12 cellular contexts compared by ENCODE assay signal in genomic region chr20:57251344-57251743, GRCh38. TPM values are rescaled to one million over a fixed set of nuclear protein-coding genes. Genes with fewer than 3 reads are reported as not detected.
DNase-seq lines count a peak whose midpoint lies in the region; ATAC-seq and TF ChIP-seq lines count a peak whose summit lies in the region.
"Had no signal": no experiment of that assay in that cellular context is flagged by ENCODE, and none has a peak within 500 bp of the region (broad histone marks: within the 10 kb centered on the region; RNA-seq: fewer than 3 reads in every experiment).

No MANE protein-coding gene starts in this region.

- peak overlapping the region; percentile 66 to 95 (median 86) for H3K4me2 ChIP-seq in BLaER1 treated with 17β-estradiol and CSF1 and Interleukin-3, amounts not matched to agents 10 nM and 100 nM
- peak overlapping the region; percentile 97 for H3K4me2 ChIP-seq in SU-DHL-6 (ENCODE audit: low read depth, low read length, poor library complexity, severe bottlenecking)

- H3K4me3 ChIP-seq in BLaER1 treated with 17β-estradiol and CSF1 and Interleukin-3, amounts not matched to agents 10 nM and 100 nM: peak overlapping the region in 7 of 10 experiments; percentile 17 to 48 (median 28); a peak in 7 of 20 replicates
- H3K4me3 ChIP-seq in SU-DHL-6 (ENCODE audit: insufficient read depth, low read length, poor library complexity, severe bottlenecking): peak overlapping the region; percentile 31
- H3K4me3 ChIP-seq in right cardiac atrium (ENCODE audit: low read length): no peak overlapping the region
- no peak overlapping the region for H3K4me3 ChIP-seq in breast epithelium

- peak; percentile 57 for DNase-seq in H4 (ENCODE audit: low spot score)
- peak in 1 of 3 donors; percentile 59 for DNase-seq in right cardiac atrium
- no peak for DNase-seq in DMS 273 treated with DMSO at 0.1 percent for 48 hours (lab: John Stamatoyannopoulos, UW)
- no peak for DNase-seq in breast epithelium (ENCODE audit: low spot score in 2 of 2)
- DNase-seq: anterior cingulate cortex, foreskin keratinocyte, GF-D8 had no signal

- no peak overlapping the region for H2AFZ ChIP-seq in SU-DHL-6 (ENCODE audit: low read depth, low read length, severe bottlenecking)

- intact Hi-C loops in right cardiac atrium (cut with DNase I) (no loop called here), breast epithelium (cut with DNase I; ENCODE audit: low total_unique reads) (no loop called here)

- peak overlapping the region in 8 of 11 experiments; percentile 15 to 78 (median 57); a peak in 13 of 22 replicates for H3K27ac ChIP-seq in BLaER1 treated with 17β-estradiol and CSF1 and Interleukin-3, amounts not matched to agents 10 nM and 100 nM
- H3K27ac ChIP-seq in SU-DHL-6 (ENCODE audit: low read depth, low read length) (peak overlapping the region; percentile 75), right cardiac atrium (ENCODE audit: low read length) (peak overlapping the region; percentile 67), breast epithelium (no peak overlapping the region)
- H3K27ac ChIP-seq: foreskin keratinocyte had no signal

- H3K9me3 ChIP-seq in BLaER1 treated with 17β-estradiol and CSF1 and Interleukin-3, amounts not matched to agents 10 nM and 100 nM (replicated peaks in 1 of 11): 0 out of 22 replicates have a peak, but pooled peaks cover 0 to 4% (median 0%) of the 10 kb centered on the region in 11 experiments
- no peaks in the 10 kb centered on the region for H3K9me3 ChIP-seq in SU-DHL-6 (ENCODE audit: insufficient read depth, low read length)
- no peaks in the 10 kb centered on the region for H3K9me3 ChIP-seq in right cardiac atrium (ENCODE audit: control insufficient read depth, low read length)
- H3K9me3 ChIP-seq in breast epithelium: no peaks in the 10 kb centered on the region

- TF ChIP-seq POLR2A in breast epithelium (IDR thresholded peaks at IDR 0.05): no peak

- TF ChIP-seq CTCF in SU-DHL-6 (IDR thresholded peaks at IDR 0.05; ENCODE audit: insufficient read depth, low read length, poor library complexity, severe bottlenecking): no peak
- no peak for TF ChIP-seq CTCF in breast epithelium (IDR thresholded peaks at IDR 0.05)

- H3K36me3 ChIP-seq in BLaER1 treated with 17β-estradiol and CSF1 and Interleukin-3, amounts not matched to agents 10 nM and 100 nM: no peaks in the 10 kb centered on the region
- H3K36me3 ChIP-seq in SU-DHL-6 (ENCODE audit: low read length) (peaks cover 6% of the 10 kb centered on the region; the same call in 1 of the 2 replicates), breast epithelium (no peaks in the 10 kb centered on the region)

- ATAC-seq in right cardiac atrium (peak; percentile 54 to 81), HG02973 (IDR thresholded peaks at IDR 0.05; ENCODE audit: unreplicated experiment) (no peak), HG02938 (IDR thresholded peaks at IDR 0.05; ENCODE audit: unreplicated experiment) (no peak)
- ATAC-seq: foreskin keratinocyte had no signal

- WGBS in right cardiac atrium: 29% methylated on average over 7 of the region's 7 CpGs

- no peaks in the 10 kb centered on the region for H3K9me2 ChIP-seq in SU-DHL-6 (replicated peaks; ENCODE audit: insufficient read depth, low read length)

- no peaks in the 10 kb centered on the region for H4K20me1 ChIP-seq in BLaER1 treated with 17β-estradiol and CSF1 and Interleukin-3, amounts not matched to agents 10 nM and 100 nM
- 0 out of 2 replicates have a peak, but pooled peaks cover 5% of the 10 kb centered on the region for H4K20me1 ChIP-seq in SU-DHL-6 (ENCODE audit: low read depth, low read length)

- peak overlapping the region in 7 of 11 experiments; percentile 7 to 72 (median 38); a peak in 9 of 22 replicates for H3K9ac ChIP-seq in BLaER1 treated with 17β-estradiol and CSF1 and Interleukin-3, amounts not matched to agents 10 nM and 100 nM
- H3K9ac ChIP-seq in SU-DHL-6 (ENCODE audit: low read length): peak overlapping the region; percentile 45

- H3F3A ChIP-seq in SU-DHL-6 (ENCODE audit: insufficient read depth): peaks cover 44% of the 10 kb centered on the region; the same call in 1 of the 2 replicates

- H3K4me1 ChIP-seq in BLaER1 treated with 17β-estradiol and CSF1 and Interleukin-3, amounts not matched to agents 10 nM and 100 nM: peaks cover 28 to 64% (median 53%) of the 10 kb centered on the region in 10 experiments
- H3K4me1 ChIP-seq in right cardiac atrium (ENCODE audit: control insufficient read depth, insufficient read depth, low read length) (peaks cover 8% of the 10 kb centered on the region), breast epithelium (no peaks in the 10 kb centered on the region)
- H3K4me1 ChIP-seq: foreskin keratinocyte had no signal

- peaks cover 99% of the 10 kb centered on the region for H3K79me2 ChIP-seq in SU-DHL-6 (ENCODE audit: insufficient read depth, low read length)

- H3K27me3 ChIP-seq in BLaER1 treated with 17β-estradiol and CSF1 and Interleukin-3, amounts not matched to agents 10 nM and 100 nM: peaks cover 0 to 10% (median 0%) of the 10 kb centered on the region in 11 experiments; a peak in 2 of 22 replicates
- H3K27me3 ChIP-seq in SU-DHL-6 (ENCODE audit: low read length): no peaks in the 10 kb centered on the region
- no peaks in the 10 kb centered on the region for H3K27me3 ChIP-seq in right cardiac atrium (ENCODE audit: control insufficient read depth, insufficient read depth)
- peaks cover 0 to 3% of the 10 kb centered on the region in 2 donors for H3K27me3 ChIP-seq in breast epithelium

RNA-seq across cellular contexts. Expression of gene BMP7, which starts 15.1 kb away (rescaled TPM):
- 11.3 and 11.8 TPM in 2 replicates for total RNA-seq in H4 (2014; rRNA removed; shearing (Covaris generic))
- total RNA-seq in right cardiac atrium (10 to 100 TPM; 29.1 to 39.4 (median 32.3) TPM), breast epithelium (1 to 10 TPM; 1.6 to 3.8 (median 1.8) TPM)
- 22.4 TPM for polyA plus RNA-seq in right cardiac atrium
- total RNA-seq: foreskin keratinocyte, LHCN-M2 had no signal
- polyA plus RNA-seq: foreskin keratinocyte had no signal

Comparison
In these comparisons a context has a peak if more than half of its experiments do, and no peak if none do; other contexts are left out.
1. H3K27ac ChIP-seq: peak in BLaER1 treated with 17β-estradiol and CSF1 and Interleukin-3, amounts not matched to agents 10 nM and 100 nM (8 of 11), SU-DHL-6 (single experiment) and right cardiac atrium (single experiment); none in breast epithelium (0 of 2).
2. H3K4me3 ChIP-seq: peak in BLaER1 treated with 17β-estradiol and CSF1 and Interleukin-3, amounts not matched to agents 10 nM and 100 nM (7 of 10) and SU-DHL-6 (single experiment); none in right cardiac atrium (single experiment) and breast epithelium (0 of 3).
3. ATAC-seq: peak in right cardiac atrium (2 of 2); none in HG02973 (single experiment) and HG02938 (single experiment).